Comparison of ENCODE assay signal across 26 cellular contexts in the genomic region with DNA sequence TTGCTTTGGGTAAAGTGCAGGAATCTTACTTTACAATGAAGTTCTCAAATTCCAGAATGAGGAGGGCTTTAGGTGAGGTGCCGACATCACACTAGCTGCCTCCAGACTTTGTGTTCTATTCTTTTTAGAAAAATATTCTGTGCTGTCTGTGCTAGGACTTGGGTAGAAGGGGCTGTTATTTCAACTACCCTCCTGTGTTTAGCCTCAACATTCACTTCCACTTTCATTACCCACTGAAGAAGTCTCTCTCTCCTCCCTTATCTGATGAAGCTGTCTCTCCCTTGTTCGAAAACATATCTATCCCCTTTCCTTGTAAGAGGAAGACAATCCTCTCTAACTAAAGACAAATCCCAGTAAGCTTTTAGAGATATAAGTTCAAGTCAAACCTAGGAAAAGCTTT. TPM values are rescaled to one million over a fixed set of nuclear protein-coding genes. Genes with fewer than 3 reads are reported as not detected.
DNase-seq lines count a peak whose midpoint lies in the region; ATAC-seq and TF ChIP-seq lines count a peak whose summit lies in the region.
"Had no signal": no experiment of that assay in that cellular context is flagged by ENCODE, and none has a peak within 500 bp of the region (broad histone marks: within the 10 kb centered on the region; RNA-seq: fewer than 3 reads in every experiment).

No MANE protein-coding gene starts in this region.

- no peaks in the 10 kb centered on the region for H3K36me3 ChIP-seq in left lung
- H3K36me3 ChIP-seq: gastrocnemius medialis, right atrium auricular region, uterus had no signal

- intact Hi-C loops in natural killer cell (cut with micrococcal nuclease), result no loop called here
- intact Hi-C loops in left lung (cut with DNase I), result no loop called here

- peak overlapping the region; percentile 12 for H3K4me3 Mint-ChIP-seq in activated CD8-positive, alpha-beta memory T cell treated with anti-CD3 and anti-CD28 coated beads, Interleukin-2, amount 10 ng/mL, durations not matched to agents 7 days and 5 days
- H3K4me3 Mint-ChIP-seq in T-cell (no peak overlapping the region), natural killer cell (peak overlapping the region; percentile 26)
- H3K4me3 Mint-ChIP-seq in stimulated activated effector memory CD8-positive, alpha-beta T cell treated with anti-CD3 and anti-CD28 coated beads, Interleukin-12 subunit alpha, Interleukin-12 subunit beta, amount 100 ng/mL, for 72 hours, result no peak overlapping the region
- H3K4me3 Mint-ChIP-seq: activated naive CD8-positive, alpha-beta T cell; activated T-helper 17 cell treated with anti-CD3 and anti-CD28 coated beads, Interleukin-2, amount 50 U/mL, for 72 hours; dendritic cell treated with granulocyte-macrophage colony-stimulating factor and Interleukin-4, amounts not matched to agents 40 ng/mL and 50 ng/mL, for 4 days; GM23338; nephron had no signal

- no peak for DNase-seq in activated CD8-positive, alpha-beta memory T cell treated with anti-CD3 and anti-CD28 coated beads, Interleukin-2, amount 10 ng/mL, durations not matched to agents 7 days and 5 days
- no peak for DNase-seq in activated CD8-positive, alpha-beta memory T cell treated with anti-CD3 and anti-CD28 coated beads for 24 hours
- DNase-seq in T-cell (no peak), natural killer cell (no peak), T-helper 9 cell (no peak), left lung (no peak)
- no peak for DNase-seq in stimulated activated effector memory CD8-positive, alpha-beta T cell treated with anti-CD3 and anti-CD28 coated beads, Interleukin-12 subunit alpha, Interleukin-12 subunit beta, amount 100 ng/mL, for 72 hours (ENCODE audit: low spot score in 2 of 2)
- DNase-seq: activated CD8-positive, alpha-beta memory T cell treated with anti-CD3 and anti-CD28 coated beads, Interleukin-2, amount 50 U/mL, for 48 hours; caudate nucleus; COR-L47; DMS79 treated with DMSO at 0.1 percent for 48 hours; gastrocnemius medialis; midbrain; NCI-H187 treated with DMSO at 0.1 percent for 48 hours; NCI-H69; stimulated activated CD4-positive, alpha-beta T cell treated with anti-CD3 and anti-CD28 coated beads, Interleukin-2, amount 100 ng/mL, for 48 hours; stimulated activated naive CD4-positive, alpha-beta T cell; SW 1271; uterus had no signal

- peaks cover 26% of the 10 kb centered on the region for H3K4me1 Mint-ChIP-seq in activated CD8-positive, alpha-beta memory T cell treated with anti-CD3 and anti-CD28 coated beads, Interleukin-2, amount 10 ng/mL, durations not matched to agents 7 days and 5 days
- peaks cover 15 to 18% (median 16%) of the 10 kb centered on the region in 3 donors for H3K4me1 Mint-ChIP-seq in T-cell
- peaks cover 25 to 29% of the 10 kb centered on the region in 2 donors for H3K4me1 Mint-ChIP-seq in natural killer cell
- peaks cover 23% of the 10 kb centered on the region for H3K4me1 Mint-ChIP-seq in stimulated activated effector memory CD8-positive, alpha-beta T cell treated with anti-CD3 and anti-CD28 coated beads, Interleukin-12 subunit alpha, Interleukin-12 subunit beta, amount 100 ng/mL, for 72 hours
- H3K4me1 Mint-ChIP-seq: GM23338, nephron had no signal

- CTCF ChIA-PET in activated CD8-positive, alpha-beta memory T cell treated with anti-CD3 and anti-CD28 coated beads, Interleukin-2, amount 10 ng/mL, durations not matched to agents 7 days and 5 days (lab: Charles Lee), result interaction anchor here (0.5 to 2.0 kb wide), 5 partner anchors 35 to 565 kb away, joined by 3 to 5 read pairs (median 4); no protein-coding TSS in a partner anchor
- CTCF ChIA-PET in T-cell (lab: Charles Lee), result no interaction called here

- POLR2A ChIA-PET in T-cell (lab: Charles Lee), result interaction anchor here in 1 of 2 donors (0.5 to 0.7 kb wide), 3 partner anchors 32 to 1186 kb away, joined by 3 to 11 read pairs (median 4); no protein-coding TSS in a partner anchor

- peak; percentile 72 for ATAC-seq in activated CD8-positive, alpha-beta memory T cell treated with anti-CD3 and anti-CD28 coated beads, Interleukin-2, amount 10 ng/mL, durations not matched to agents 7 days and 5 days
- ATAC-seq in HG02798 (IDR thresholded peaks at IDR 0.05; ENCODE audit: poor library complexity, unreplicated experiment) (peak; percentile 49), T-cell (replicated peaks in 1 of 4) (no peak), natural killer cell (peak; percentile 62 to 81 (median 70)), left lung (no peak)
- ATAC-seq in stimulated activated effector memory CD8-positive, alpha-beta T cell treated with anti-CD3 and anti-CD28 coated beads, Interleukin-12 subunit alpha, Interleukin-12 subunit beta, amount 100 ng/mL, for 72 hours, result no peak
- ATAC-seq: activated T-helper 17 cell treated with anti-CD3 and anti-CD28 coated beads, Interleukin-2, amount 50 U/mL, for 72 hours; gastrocnemius medialis; GM23338 had no signal

- H3K9me3 Mint-ChIP-seq in activated CD8-positive, alpha-beta memory T cell treated with anti-CD3 and anti-CD28 coated beads, Interleukin-2, amount 10 ng/mL, durations not matched to agents 7 days and 5 days (ENCODE audit: low read depth), result no peaks in the 10 kb centered on the region
- H3K9me3 Mint-ChIP-seq in T-cell (peaks cover 0 to 3% (median 0%) of the 10 kb centered on the region in 3 donors), natural killer cell (peaks cover 0 to 2% of the 10 kb centered on the region in 2 donors)
- peaks cover 3% of the 10 kb centered on the region for H3K9me3 Mint-ChIP-seq in stimulated activated effector memory CD8-positive, alpha-beta T cell treated with anti-CD3 and anti-CD28 coated beads, Interleukin-12 subunit alpha, Interleukin-12 subunit beta, amount 100 ng/mL, for 72 hours
- H3K9me3 Mint-ChIP-seq: activated T-helper 17 cell treated with anti-CD3 and anti-CD28 coated beads, Interleukin-2, amount 50 U/mL, for 72 hours; dendritic cell treated with granulocyte-macrophage colony-stimulating factor and Interleukin-4, amounts not matched to agents 40 ng/mL and 50 ng/mL, for 4 days; GM23338 had no signal

- no peaks in the 10 kb centered on the region for H3K4me1 ChIP-seq in left lung
- H3K4me1 ChIP-seq: gastrocnemius medialis, right atrium auricular region, uterus had no signal

- TF ChIP-seq CTCF in natural killer cell (IDR thresholded peaks at IDR 0.05) (no peak), left lung (IDR thresholded peaks at IDR 0.05) (no peak)

- H3K4me3 ChIP-seq in left lung, result no peak overlapping the region
- H3K4me3 ChIP-seq: gastrocnemius medialis, GM23338, right atrium auricular region, uterus had no signal

- H3K27ac ChIP-seq in left lung, result no peak overlapping the region
- H3K27ac ChIP-seq: gastrocnemius medialis, right atrium auricular region, uterus had no signal

- no peaks in the 10 kb centered on the region for H3K27me3 ChIP-seq in left lung
- H3K27me3 ChIP-seq: gastrocnemius medialis, right atrium auricular region, uterus had no signal

- no peaks in the 10 kb centered on the region for H3K9me3 ChIP-seq in left lung
- H3K9me3 ChIP-seq: gastrocnemius medialis, right atrium auricular region, uterus had no signal

- H3K36me3 Mint-ChIP-seq in activated CD8-positive, alpha-beta memory T cell treated with anti-CD3 and anti-CD28 coated beads, Interleukin-2, amount 10 ng/mL, durations not matched to agents 7 days and 5 days, result peaks cover 13% of the 10 kb centered on the region
- H3K36me3 Mint-ChIP-seq in T-cell (peaks cover 19% of the 10 kb centered on the region), natural killer cell (no peaks in the 10 kb centered on the region)
- no peaks in the 10 kb centered on the region for H3K36me3 Mint-ChIP-seq in stimulated activated effector memory CD8-positive, alpha-beta T cell treated with anti-CD3 and anti-CD28 coated beads, Interleukin-12 subunit alpha, Interleukin-12 subunit beta, amount 100 ng/mL, for 72 hours

- no peaks in the 10 kb centered on the region for H3K27me3 Mint-ChIP-seq in activated CD8-positive, alpha-beta memory T cell treated with anti-CD3 and anti-CD28 coated beads, Interleukin-2, amount 10 ng/mL, durations not matched to agents 7 days and 5 days
- H3K27me3 Mint-ChIP-seq in T-cell (no peaks in the 10 kb centered on the region), natural killer cell (ENCODE audit: low read depth in 2 of 2) (no peaks in the 10 kb centered on the region)
- H3K27me3 Mint-ChIP-seq: activated naive CD8-positive, alpha-beta T cell; activated T-helper 17 cell treated with anti-CD3 and anti-CD28 coated beads, Interleukin-2, amount 50 U/mL, for 72 hours; dendritic cell treated with granulocyte-macrophage colony-stimulating factor and Interleukin-4, amounts not matched to agents 40 ng/mL and 50 ng/mL, for 4 days had no signal

- H3K27ac Mint-ChIP-seq in activated CD8-positive, alpha-beta memory T cell treated with anti-CD3 and anti-CD28 coated beads, Interleukin-2, amount 10 ng/mL, durations not matched to agents 7 days and 5 days, result peak overlapping the region; percentile 27
- H3K27ac Mint-ChIP-seq in T-cell (peak overlapping the region; percentile 15 to 68), natural killer cell (peak overlapping the region; percentile 52 to 61)
- H3K27ac Mint-ChIP-seq in stimulated activated effector memory CD8-positive, alpha-beta T cell treated with anti-CD3 and anti-CD28 coated beads, Interleukin-12 subunit alpha, Interleukin-12 subunit beta, amount 100 ng/mL, for 72 hours, result no peak overlapping the region
- H3K27ac Mint-ChIP-seq: activated naive CD8-positive, alpha-beta T cell; activated T-helper 17 cell treated with anti-CD3 and anti-CD28 coated beads, Interleukin-2, amount 50 U/mL, for 72 hours; dendritic cell treated with granulocyte-macrophage colony-stimulating factor and Interleukin-4, amounts not matched to agents 40 ng/mL and 50 ng/mL, for 4 days; GM23338; nephron had no signal

RNA-seq across cellular contexts. Expression of a gene that starts 25.0 kb away (rescaled TPM):
- 10 to 100 TPM; 13.4 to 14.8 TPM for total RNA-seq in activated CD8-positive, alpha-beta memory T cell treated with anti-CD3 and anti-CD28 coated beads, Interleukin-2, amount 10 ng/mL, durations not matched to agents 7 days and 5 days
- total RNA-seq in T-cell, result 10 to 100 TPM; 33.9 to 38.5 (median 35.7) TPM
- 10 to 100 TPM; 46.0 to 58.5 (median 57.4) TPM for total RNA-seq in natural killer cell
- 10 to 100 TPM; 30.8 to 32.9 TPM for total RNA-seq in left lung

RNA-seq across cellular contexts. Expression of a gene that starts 41.3 kb away (rescaled TPM):
- total RNA-seq in activated CD8-positive, alpha-beta memory T cell treated with anti-CD3 and anti-CD28 coated beads, Interleukin-2, amount 10 ng/mL, durations not matched to agents 7 days and 5 days, result 10 to 100 TPM; 33.9 to 35.6 TPM
- total RNA-seq in T-cell (10 to 100 TPM; 38.2 to 45.6 (median 44.1) TPM), natural killer cell (10 to 100 TPM; 39.4 to 52.1 (median 49.9) TPM), left lung (10 to 100 TPM; 83.2 to 89.7 TPM)

Comparison
In these comparisons a context has a peak if more than half of its experiments do, and no peak if none do; other contexts are left out.
1. ATAC-seq: peak in activated CD8-positive, alpha-beta memory T cell treated with anti-CD3 and anti-CD28 coated beads, Interleukin-2, amount 10 ng/mL, durations not matched to agents 7 days and 5 days (single experiment), HG02798 (single experiment) and natural killer cell (3 of 3); none in T-cell (0 of 4), stimulated activated effector memory CD8-positive, alpha-beta T cell treated with anti-CD3 and anti-CD28 coated beads, Interleukin-12 subunit alpha, Interleukin-12 subunit beta, amount 100 ng/mL, for 72 hours (single experiment) and left lung (single experiment).
2. H3K4me3 Mint-ChIP-seq: peak in activated CD8-positive, alpha-beta memory T cell treated with anti-CD3 and anti-CD28 coated beads, Interleukin-2, amount 10 ng/mL, durations not matched to agents 7 days and 5 days (single experiment) and natural killer cell (single experiment); none in T-cell (0 of 3) and stimulated activated effector memory CD8-positive, alpha-beta T cell treated with anti-CD3 and anti-CD28 coated beads, Interleukin-12 subunit alpha, Interleukin-12 subunit beta, amount 100 ng/mL, for 72 hours (single experiment).